Comparison of ENCODE assay signal across 1 cellular context in genomic region chr2:239260546-239261327, GRCh38.
TF ChIP-seq lines count a peak whose summit lies in the region.

No MANE protein-coding gene starts in this region.

TF ChIP-seq in K562, 482 proteins besides CTCF, POLR2A, EP300 and RAD21 (continued from another document):
- TF ChIP-seq ZNF407 (IDR thresholded peaks at IDR 0.05; ENCODE audit: low read depth) (no peak), ZNF24 (IDR thresholded peaks at IDR 0.05) (no peak), ZNF121 (CRISPR knock-in tag; conservative IDR thresholded peaks at IDR 0.05) (peak; percentile 54; the same call in 1 of the 2 replicates), MYNN (IDR thresholded peaks at IDR 0.05) (no peak), MYNN (CRISPR knock-in tag; IDR thresholded peaks at IDR 0.05) (no peak), ILK (tag; IDR thresholded peaks at IDR 0.05; ENCODE audit: borderline replicate concordance, low read depth) (no peak), ZC3H11A (IDR thresholded peaks at IDR 0.05; ENCODE audit: low read depth, low read length) (no peak)
TF ChIP-seq in K562: peak in this region for 1.
